ENCODE assay signal across 8 cellular contexts in genomic region chrX:112840382-112841113, GRCh38. TPM values are rescaled to one million over a fixed set of nuclear protein-coding genes. Genes with fewer than 3 reads are reported as not detected.
DNase-seq lines count a peak whose midpoint lies in the region; ATAC-seq lines count a peak whose summit lies in the region.

Gene AMOT, minus strand, starts transcription at chrX:112840831. Its CDS starts 17,705 bp downstream, at chrX:112823126.

- no peaks in the 10 kb centered on the region for H3K36me3 Mint-ChIP-seq in activated CD8-positive, alpha-beta T cell treated with anti-CD3 and anti-CD28 coated beads, Interleukin-2, amount 10 ng/mL, durations not matched to agents 7 days and 5 days (ENCODE audit: low read depth)

- H3K27ac Mint-ChIP-seq in activated CD8-positive, alpha-beta T cell treated with anti-CD3 and anti-CD28 coated beads, Interleukin-2, amount 10 ng/mL, durations not matched to agents 7 days and 5 days = peak within 1 kb of the TSS; percentile 25

- no peaks in the 10 kb centered on the region for H3K9me3 ChIP-seq in effector memory CD4-positive, alpha-beta T cell (ENCODE audit: control insufficient read depth, low read length)

- peaks cover 8% of the 10 kb centered on the region for H3K27me3 Mint-ChIP-seq in activated CD8-positive, alpha-beta T cell treated with anti-CD3 and anti-CD28 coated beads, Interleukin-2, amount 10 ng/mL, durations not matched to agents 7 days and 5 days (ENCODE audit: low read depth)

- ATAC-seq in GM18867 (IDR thresholded peaks at IDR 0.05; ENCODE audit: unreplicated experiment) (peak; percentile 72), HG03103 (IDR thresholded peaks at IDR 0.05; ENCODE audit: low read depth, unreplicated experiment) (peak; percentile 53)
- ATAC-seq in activated CD8-positive, alpha-beta T cell treated with anti-CD3 and anti-CD28 coated beads, Interleukin-2, amount 10 ng/mL, durations not matched to agents 7 days and 5 days = peak; percentile 77

- H3K4me1 ChIP-seq in effector memory CD4-positive, alpha-beta T cell (ENCODE audit: control insufficient read depth, insufficient read depth, low read length, poor library complexity, severe bottlenecking) = no peaks in the 10 kb centered on the region

- peak within 1 kb of the TSS; percentile 75 for H3K4me3 ChIP-seq in effector memory CD4-positive, alpha-beta T cell (ENCODE audit: insufficient read depth, low read depth, low read length, poor library complexity, severe bottlenecking)

- POLR2A ChIA-PET in activated CD8-positive, alpha-beta T cell treated with anti-CD3 and anti-CD28 coated beads, Interleukin-2, amount 10 ng/mL, durations not matched to agents 7 days and 5 days (lab: Charles Lee) = no interaction called here

- H3K27me3 ChIP-seq in effector memory CD4-positive, alpha-beta T cell (replicated peaks; ENCODE audit: control insufficient read depth, insufficient read depth, low read length, poor library complexity, severe bottlenecking) = no peaks in the 10 kb centered on the region

- peak within 1 kb of the TSS; percentile 26 for H3K27ac ChIP-seq in effector memory CD4-positive, alpha-beta T cell (ENCODE audit: insufficient read depth, low read length, poor library complexity, severe bottlenecking)

- no peaks in the 10 kb centered on the region for H3K36me3 ChIP-seq in effector memory CD4-positive, alpha-beta T cell (ENCODE audit: control insufficient read depth, insufficient read depth, low read length)

- CTCF ChIA-PET in activated CD8-positive, alpha-beta T cell treated with anti-CD3 and anti-CD28 coated beads, Interleukin-2, amount 10 ng/mL, durations not matched to agents 7 days and 5 days (lab: Charles Lee) = interaction anchor here (0.7 to 2.1 kb wide), 3 partner anchors 11 to 161 kb away, joined by 3 to 10 read pairs (median 6); partner anchors contain the start of gene LHFPL1

- peak; percentile 18 for DNase-seq in 8988T
- peak; percentile 66 for DNase-seq in NCI-H510A (lab: John Stamatoyannopoulos, UW)
- DNase-seq in activated CD8-positive, alpha-beta T cell treated with anti-CD3 and anti-CD28 coated beads, Interleukin-2, amount 10 ng/mL, durations not matched to agents 7 days and 5 days = peak; percentile 56
- peak; percentile 55 to 67 (median 65) for DNase-seq in effector memory CD4-positive, alpha-beta T cell
- peak; percentile 85 for DNase-seq in medulla oblongata (ENCODE audit: extremely low spot score)
- peak; percentile 21 to 31 (median 23) for DNase-seq in stimulated activated CD4-positive, alpha-beta T cell treated with anti-CD3 and anti-CD28 coated beads, TNF-alpha, amount 100 ng/mL, for 4 hours (ENCODE audit: low read depth in 3 of 3)

- peaks cover 8% of the 10 kb centered on the region for H3K4me1 Mint-ChIP-seq in activated CD8-positive, alpha-beta T cell treated with anti-CD3 and anti-CD28 coated beads, Interleukin-2, amount 10 ng/mL, durations not matched to agents 7 days and 5 days (ENCODE audit: low read depth)

- H3K9me3 Mint-ChIP-seq in activated CD8-positive, alpha-beta T cell treated with anti-CD3 and anti-CD28 coated beads, Interleukin-2, amount 10 ng/mL, durations not matched to agents 7 days and 5 days (ENCODE audit: insufficient read depth) = no peaks in the 10 kb centered on the region

- peak within 1 kb of the TSS; percentile 83 for H3K4me3 Mint-ChIP-seq in activated CD8-positive, alpha-beta T cell treated with anti-CD3 and anti-CD28 coated beads, Interleukin-2, amount 10 ng/mL, durations not matched to agents 7 days and 5 days

RNA-seq across cellular contexts. Expression of gene AMOT, which starts in this region (rescaled TPM):
- under 1 TPM; 0.31 to 0.40 TPM for total RNA-seq in activated CD8-positive, alpha-beta T cell treated with anti-CD3 and anti-CD28 coated beads, Interleukin-2, amount 10 ng/mL, durations not matched to agents 7 days and 5 days

Comparison
In these comparisons a context has a peak if more than half of its experiments do, and no peak if none do; other contexts are left out.
1. Peak in every context shown above with its lines: DNase-seq, ATAC-seq, H3K4me3 ChIP-seq and H3K27ac ChIP-seq.
2. Peak in DNase-seq and ATAC-seq in activated CD8-positive, alpha-beta T cell treated with anti-CD3 and anti-CD28 coated beads, Interleukin-2, amount 10 ng/mL, durations not matched to agents 7 days and 5 days; RNA of the gene not detected or under 1 TPM.
3. DNase-seq: peak in every context shown above with its lines; median percentile 85 in medulla oblongata; 66 in NCI-H510A; 65 in effector memory CD4-positive, alpha-beta T cell; 56 in activated CD8-positive, alpha-beta T cell treated with anti-CD3 and anti-CD28 coated beads, Interleukin-2, amount 10 ng/mL, durations not matched to agents 7 days and 5 days; 23 in stimulated activated CD4-positive, alpha-beta T cell treated with anti-CD3 and anti-CD28 coated beads, TNF-alpha, amount 100 ng/mL, for 4 hours; 18 in 8988T.